In genomic region chr17:46649246-46649645, GRCh38 we compare ENCODE assay signal across 8 cellular contexts. TPM values are rescaled to one million over a fixed set of nuclear protein-coding genes. Genes with fewer than 3 reads are reported as not detected.
DNase-seq lines count a peak whose midpoint lies in the region; ATAC-seq, FAIRE-seq and TF ChIP-seq lines count a peak whose summit lies in the region.
"Not testable (repeated sequence)": the region's sequence is repeated elsewhere in the genome, so short reads cannot be mapped to it uniquely, and the experiment has no call there.

No MANE protein-coding gene starts in this region.

- not testable (repeated sequence) for H3F3A ChIP-seq in GM23338 (replicated peaks; ENCODE audit: low read depth)

- H2AFZ ChIP-seq in GM23338; keratinocyte (ENCODE audit: control insufficient read depth, low read length): not testable (repeated sequence)

- not testable (repeated sequence) for TF ChIP-seq CTCF in GM23338 (conservative IDR thresholded peaks at IDR 0.05; ENCODE audit: low read depth in 2 of 2); Peyer's patch (IDR thresholded peaks at IDR 0.05); endodermal cell (conservative IDR thresholded peaks at IDR 0.05); keratinocyte (optimal IDR thresholded peaks at IDR 0.05 in 1 of 3, IDR thresholded peaks at IDR 0.05 in 1 of 3, conservative IDR thresholded peaks at IDR 0.05 in 1 of 3; ENCODE audit: extremely low read depth in 1 of 3, insufficient read depth in 2 of 3, low read length in 3 of 3)

- not testable (repeated sequence) for H3K79me2 ChIP-seq in GM23338 (replicated peaks; ENCODE audit: insufficient read depth); keratinocyte (ENCODE audit: control insufficient read depth, insufficient read depth, low read length)

- not testable (repeated sequence) for H3K4me3 Mint-ChIP-seq in GM23338, endodermal cell

- peak; percentile 48 for FAIRE-seq in keratinocyte (lab: Jason Lieb, UNC)
- FAIRE-seq in urothelium cell line (lab: Jason Lieb, UNC), result peak; percentile 52

- TF ChIP-seq POLR2A in Peyer's patch (IDR thresholded peaks at IDR 0.05), result not testable (repeated sequence)

- H3K9me1 ChIP-seq in keratinocyte (ENCODE audit: control insufficient read depth, extremely low read depth, insufficient read depth, low read length), result not testable (repeated sequence)

- DNase-seq in GM23338 (ENCODE audit: low spot score), result peak; percentile 0
- peak in 2 of 3 donors; percentile 5 to 18 for DNase-seq in Peyer's patch
- DNase-seq in activated T-cell treated with anti-CD3 and anti-CD28 coated beads for 4 hours, result peak; percentile 0
- peak; percentile 13 for DNase-seq in endodermal cell
- DNase-seq in keratinocyte (ENCODE audit: low read depth, low spot score); urothelium cell line (ENCODE audit: low spot score): not testable (repeated sequence)
- peak; percentile 0 for DNase-seq in medulla oblongata (ENCODE audit: extremely low spot score)
- DNase-seq in putamen (ENCODE audit: low spot score), result peak; percentile 2

- H3K9ac ChIP-seq in endodermal cell (ENCODE audit: extremely low read depth, low read length, poor library complexity, severe bottlenecking); keratinocyte (ENCODE audit: control insufficient read depth, extremely low read depth, insufficient read depth, low read length): not testable (repeated sequence)

- H3K27me3 ChIP-seq in GM23338 (ENCODE audit: insufficient read depth); Peyer's patch; endodermal cell (ENCODE audit: control insufficient read depth, insufficient read depth, low read length, poor library complexity, severe bottlenecking); keratinocyte (ENCODE audit: control insufficient read depth, extremely low read depth, insufficient read depth, low read length): not testable (repeated sequence)

- H3K36me3 ChIP-seq in GM23338 (ENCODE audit: insufficient read depth); Peyer's patch; endodermal cell (ENCODE audit: control insufficient read depth, insufficient read depth, low read length); keratinocyte (ENCODE audit: control insufficient read depth in 2 of 2, extremely low read depth in 1 of 2, insufficient read depth in 2 of 2, low read length in 2 of 2): not testable (repeated sequence)

- not testable (repeated sequence) for H3K4me1 ChIP-seq in GM23338 (ENCODE audit: insufficient read depth); Peyer's patch; endodermal cell (ENCODE audit: control insufficient read depth, insufficient read depth, low read length); keratinocyte (ENCODE audit: control insufficient read depth, extremely low read depth, insufficient read depth, low read length)

- 100% methylated on average over 1 of the region's 7 CpGs; no CpG with 5 or more reads in 1 of the 2 experiments for WGBS in endodermal cell (ENCODE audit: insufficient coverage in 1 of 2, insufficient read length in 1 of 2), 2 experiments

- not testable (repeated sequence) for H3K9me3 ChIP-seq in Peyer's patch; endodermal cell (ENCODE audit: control insufficient read depth, low read length); keratinocyte (ENCODE audit: control insufficient read depth, low read depth, low read length)

- H3K4me1 Mint-ChIP-seq in GM23338, endodermal cell: not testable (repeated sequence)

- H3K36me3 Mint-ChIP-seq in GM23338 (ENCODE audit: low read depth); endodermal cell (ENCODE audit: low read depth): not testable (repeated sequence)

- not testable (repeated sequence) for H3K27ac Mint-ChIP-seq in GM23338, endodermal cell

- not testable (repeated sequence) for H3K4me2 ChIP-seq in GM23338; keratinocyte (ENCODE audit: control insufficient read depth, extremely low read depth, insufficient read depth, low read depth, low read length)

- not testable (repeated sequence) for H3K27me3 Mint-ChIP-seq in GM23338 (ENCODE audit: insufficient read depth, low read depth, poor library complexity); endodermal cell (ENCODE audit: insufficient read depth)

- not testable (repeated sequence) for ATAC-seq in GM23338

- not testable (repeated sequence) for H3K27ac ChIP-seq in GM23338 (ENCODE audit: low read depth); Peyer's patch; endodermal cell (ENCODE audit: low read depth, low read length); keratinocyte (ENCODE audit: control insufficient read depth, insufficient read depth, low read length)

- not testable (repeated sequence) for H3K4me3 ChIP-seq in GM23338; Peyer's patch; endodermal cell (ENCODE audit: low read length); keratinocyte (ENCODE audit: control insufficient read depth in 2 of 3, extremely low read depth in 1 of 3, insufficient read depth in 2 of 3, low read depth in 1 of 3, low read length in 3 of 3)

- not testable (repeated sequence) for H3K9me2 ChIP-seq in GM23338 (ENCODE audit: insufficient read depth)

- H3K9me3 Mint-ChIP-seq in GM23338, endodermal cell: not testable (repeated sequence)

- dilution Hi-C loops in keratinocyte (cut with MboI; ENCODE audit: extremely low pct_ligation_motif_present, low sequenced_read_pairs), result not testable (repeated sequence)

- H4K20me1 ChIP-seq in GM23338 (replicated peaks; ENCODE audit: insufficient read depth); keratinocyte (ENCODE audit: control insufficient read depth, extremely low read depth, insufficient read depth, low read length): not testable (repeated sequence)

RNA-seq across cellular contexts. Expression of gene NSF, which starts 58.8 kb away (rescaled TPM):
- total RNA-seq in GM23338 (2014; rRNA removed; shearing (Covaris generic)), result 23.8 and 26.5 TPM in 2 replicates
- polyA plus RNA-seq in GM23338 (2016; fragmentation: Nextera tagmentation; extraction: Ambion mirVana) (9.5 and 12.5 TPM in 2 replicates), keratinocyte (24.6 to 32.3 TPM (median 29.7 TPM) in 3 replicates)
- total RNA-seq in Peyer's patch (10 to 100 TPM; 24.5 to 80.0 (median 44.6) TPM), endodermal cell (10 to 100 TPM; 29.7 to 41.0 TPM)
- polyA plus RNA-seq in endodermal cell (2013, experiment 1 of 2), result 34.9 TPM
- 32.8 TPM for polyA plus RNA-seq in endodermal cell (2013, experiment 2 of 2)
- 17.0 TPM for polyA plus RNA-seq in keratinocyte (2011; ENCODE audit: low read depth)
- polyA plus RNA-seq in keratinocyte (2011; cell fraction: cytosol; rRNA removed), result 18.2 and 32.8 TPM in 2 replicates
- polyA plus RNA-seq in keratinocyte (2011; cell fraction: nucleus; rRNA removed), result 30.0 and 34.6 TPM in 2 replicates
- polyA plus RNA-seq in keratinocyte (2012; ENCODE audit: low replicate concordance), result 20.4 and 20.6 TPM in 2 replicates
- polyA minus RNA-seq in keratinocyte, result 21.2 to 49.6 TPM (median 33.9 TPM) in 3 replicates
- polyA minus RNA-seq in keratinocyte (2011; cell fraction: cytosol; rRNA and poly(A)+ RNA removed), result 15.9 TPM
- polyA minus RNA-seq in keratinocyte (2011; cell fraction: nucleus; rRNA and poly(A)+ RNA removed), result 47.7 and 79.3 TPM in 2 replicates
